Comparison of ENCODE assay signal across 26 cellular contexts in the genomic region with DNA sequence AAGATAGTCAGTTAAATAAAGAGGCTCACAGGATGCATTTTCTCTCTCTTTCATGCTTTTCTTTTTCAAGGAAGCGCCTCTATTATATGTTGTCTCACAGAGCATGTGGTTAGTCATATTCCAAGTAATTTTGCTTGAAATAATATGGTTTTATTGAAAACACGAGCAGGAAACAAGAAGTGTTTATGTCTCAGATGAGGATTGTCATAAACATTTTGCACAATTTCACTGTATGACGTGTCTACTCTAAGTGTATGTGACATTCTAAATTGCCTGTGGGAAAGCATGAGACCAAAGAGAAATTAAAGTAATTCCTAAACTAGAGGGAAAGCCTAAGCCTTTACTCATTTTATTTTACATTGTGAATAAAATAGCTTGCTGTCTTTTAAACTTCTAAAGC.
"Had no signal": no experiment of that assay in that cellular context is flagged by ENCODE, and none has a peak within 500 bp of the region (broad histone marks: within the 10 kb centered on the region; RNA-seq: fewer than 3 reads in every experiment).

No MANE protein-coding gene starts in this region.

- H3K4me2 ChIP-seq: PC-9, SK-N-SH had no signal

- H3K4me3 ChIP-seq: MG63, PC-9, Peyer's patch, SJSA1 had no signal

- H3K9ac ChIP-seq: SK-N-SH had no signal

- H2AFZ ChIP-seq: PC-9 had no signal

- ATAC-seq: HepG2 had no signal

- DNase-seq: IMR-90; Karpas-422; KG1; MG63; NCI-H1092; NCI-H1436 treated with DMSO at 0.1 percent for 48 hours; NCI-H1694; NCI-H187 treated with DMSO at 0.1 percent for 48 hours; NCI-H2029 treated with DMSO at 0.1 percent for 48 hours; NCI-H2171 treated with DMSO at 0.1 percent for 48 hours; NCI-H345; NCI-H446 treated with DMSO at 0.1 percent for 48 hours; NCI-H524; NCI-H526 treated with DMSO at 0.1 percent for 48 hours; NCI-H774; NK-92 treated with Interleukin-12 subunit alpha and Interleukin-12 subunit beta, amount 100 ng/mL, for 24 hours; OCI-M1; PC-9; Peyer's patch; Right ventricle myocardium superior; RPMI8226; SIG-M5; SK-N-SH; SW 1271 had no signal

- H3K4me1 ChIP-seq: Peyer's patch, SJSA1 had no signal

- H3K9me3 ChIP-seq: MG63, Peyer's patch, SJSA1, SK-N-SH had no signal

- H3K27me3 ChIP-seq: MG63, Peyer's patch, SJSA1 had no signal

- H3K36me3 ChIP-seq: MG63, Peyer's patch, SJSA1 had no signal

- H3K27ac ChIP-seq: PC-9, Peyer's patch, SJSA1 had no signal
